ENCODE assay signal across 8 cellular contexts in the genomic region with DNA sequence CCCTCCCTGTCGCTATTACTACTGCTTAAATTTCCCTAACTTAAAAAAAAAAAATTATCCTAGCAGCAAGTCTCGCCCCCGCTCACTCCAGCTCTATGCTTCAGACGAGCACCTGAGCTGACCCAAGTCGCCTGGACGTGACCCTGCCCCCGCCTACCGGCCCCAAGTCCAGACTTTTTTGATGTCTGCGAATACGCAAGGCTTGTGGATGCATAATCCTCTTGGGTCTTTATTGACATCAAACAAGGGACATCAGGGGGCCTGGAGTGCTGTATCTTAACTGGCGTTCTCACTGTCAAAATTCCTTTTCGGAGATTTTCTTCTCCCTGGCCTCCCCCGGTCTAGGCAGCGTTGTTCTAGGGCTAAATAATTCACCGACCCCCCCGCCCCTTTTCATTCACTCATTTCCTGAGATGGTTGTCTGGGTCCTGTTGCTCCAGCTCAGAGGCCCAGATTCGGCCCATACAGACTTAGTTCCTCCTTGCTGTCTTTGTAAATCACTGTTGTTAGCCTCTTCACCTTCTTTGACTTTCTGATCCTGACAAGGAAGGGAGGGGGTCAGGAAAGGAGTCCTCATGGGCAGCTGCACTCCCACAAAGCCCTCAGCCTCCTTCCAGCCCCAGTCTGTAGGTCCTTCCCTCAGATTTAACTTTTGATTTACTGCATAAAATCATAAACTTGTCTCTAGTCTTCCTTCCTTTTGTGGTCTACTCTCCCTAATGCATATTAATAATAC. TPM values are rescaled to one million over a fixed set of nuclear protein-coding genes. Genes with fewer than 3 reads are reported as not detected.
DNase-seq lines count a peak whose midpoint lies in the region; ATAC-seq and TF ChIP-seq lines count a peak whose summit lies in the region.

No MANE protein-coding gene starts in this region.

- peaks cover 48% of the 10 kb centered on the region for H3K27me3 Mint-ChIP-seq in activated B cell treated with CpG ODN at 0.5 μM for 24 hours
- H3K27me3 Mint-ChIP-seq in stimulated activated naive CD8-positive, alpha-beta T cell treated with anti-CD3 and anti-CD28 coated beads, Interleukin-15, amount 100 ng/mL, for 72 hours: peaks cover 60% of the 10 kb centered on the region

- no peak overlapping the region for H3K27ac Mint-ChIP-seq in activated B cell treated with CpG ODN at 0.5 μM for 24 hours
- H3K27ac Mint-ChIP-seq in stimulated activated naive CD8-positive, alpha-beta T cell treated with anti-CD3 and anti-CD28 coated beads, Interleukin-15, amount 100 ng/mL, for 72 hours: no peak overlapping the region

- ATAC-seq in activated B cell treated with CpG ODN at 0.5 μM for 24 hours (ENCODE audit: low read depth): no peak
- no peak for ATAC-seq in stimulated activated naive CD8-positive, alpha-beta T cell treated with anti-CD3 and anti-CD28 coated beads, Interleukin-15, amount 100 ng/mL, for 72 hours
- ATAC-seq in HG02938 (IDR thresholded peaks at IDR 0.05; ENCODE audit: unreplicated experiment): no peak

- H3K9me3 Mint-ChIP-seq in activated B cell treated with CpG ODN at 0.5 μM for 24 hours: no peaks in the 10 kb centered on the region
- H3K9me3 Mint-ChIP-seq in stimulated activated naive CD8-positive, alpha-beta T cell treated with anti-CD3 and anti-CD28 coated beads, Interleukin-15, amount 100 ng/mL, for 72 hours: no peaks in the 10 kb centered on the region

- no peaks in the 10 kb centered on the region for H3K36me3 Mint-ChIP-seq in activated B cell treated with CpG ODN at 0.5 μM for 24 hours (ENCODE audit: low read depth)

- peak overlapping the region; percentile 10 for H3K4me3 ChIP-seq in iPS-11a (ENCODE audit: low read depth, low read length)

- TF ChIP-seq CTCF in activated B cell treated with CpG ODN at 0.5 μM for 24 hours (IDR thresholded peaks at IDR 0.05): no peak

- peak overlapping the region; percentile 80 for H3K4me3 Mint-ChIP-seq in activated B cell treated with CpG ODN at 0.5 μM for 24 hours
- peak overlapping the region; percentile 87 to 89 for H3K4me3 Mint-ChIP-seq in stimulated activated naive CD8-positive, alpha-beta T cell treated with anti-CD3 and anti-CD28 coated beads, Interleukin-15, amount 100 ng/mL, for 72 hours

- POLR2A ChIA-PET in activated B cell treated with CpG ODN at 0.5 μM for 24 hours (lab: Charles Lee): interaction anchor here (0.6 kb wide), 1 partner anchor 18 kb away, joined by 11 read pairs; a partner anchor contains a TSS

- intact Hi-C loops in activated B cell treated with CpG ODN at 0.5 μM for 24 hours (cut with micrococcal nuclease): loop anchor here (1.0 to 5.0 kb wide), 3 partner anchors 17 to 302 kb away; a partner anchor contains a TSS

- H3K4me1 Mint-ChIP-seq in activated B cell treated with CpG ODN at 0.5 μM for 24 hours: peaks cover 29% of the 10 kb centered on the region
- H3K4me1 Mint-ChIP-seq in stimulated activated naive CD8-positive, alpha-beta T cell treated with anti-CD3 and anti-CD28 coated beads, Interleukin-15, amount 100 ng/mL, for 72 hours: peaks cover 38% of the 10 kb centered on the region

- DNase-seq in NCI-H146 (lab: John Stamatoyannopoulos, UW) (peak; percentile 48), NCI-H146 treated with DMSO at 0.1 percent for 48 hours (lab: John Stamatoyannopoulos, UW; ENCODE audit: unreplicated experiment) (no peak), activated B cell treated with CpG ODN at 0.5 μM for 24 hours (no peak), epidermal melanocyte (ENCODE audit: insufficient read length, low spot score) (no peak), midbrain (lab: John Stamatoyannopoulos, UW) (no peak)
- no peak for DNase-seq in stimulated activated naive CD8-positive, alpha-beta T cell treated with anti-CD3 and anti-CD28 coated beads, Interleukin-15, amount 100 ng/mL, for 72 hours

- CTCF ChIA-PET in activated B cell treated with CpG ODN at 0.5 μM for 24 hours (lab: Charles Lee): interaction anchor here (0.6 kb wide), 1 partner anchor 162 kb away, joined by 4 read pairs; no protein-coding TSS in a partner anchor

RNA-seq across cellular contexts. Expression of a gene that starts 0.6 kb away (rescaled TPM):
- 0.16 TPM in 1 of 2 replicates, not detected in the other for total RNA-seq in activated B cell treated with CpG ODN at 0.5 μM for 24 hours

RNA-seq across cellular contexts. Expression of a gene that starts 17.6 kb away (rescaled TPM):
- total RNA-seq in activated B cell treated with CpG ODN at 0.5 μM for 24 hours: 26.2 and 29.9 TPM in 2 replicates
